1 cellular context compared by ENCODE assay signal in the genomic region with DNA sequence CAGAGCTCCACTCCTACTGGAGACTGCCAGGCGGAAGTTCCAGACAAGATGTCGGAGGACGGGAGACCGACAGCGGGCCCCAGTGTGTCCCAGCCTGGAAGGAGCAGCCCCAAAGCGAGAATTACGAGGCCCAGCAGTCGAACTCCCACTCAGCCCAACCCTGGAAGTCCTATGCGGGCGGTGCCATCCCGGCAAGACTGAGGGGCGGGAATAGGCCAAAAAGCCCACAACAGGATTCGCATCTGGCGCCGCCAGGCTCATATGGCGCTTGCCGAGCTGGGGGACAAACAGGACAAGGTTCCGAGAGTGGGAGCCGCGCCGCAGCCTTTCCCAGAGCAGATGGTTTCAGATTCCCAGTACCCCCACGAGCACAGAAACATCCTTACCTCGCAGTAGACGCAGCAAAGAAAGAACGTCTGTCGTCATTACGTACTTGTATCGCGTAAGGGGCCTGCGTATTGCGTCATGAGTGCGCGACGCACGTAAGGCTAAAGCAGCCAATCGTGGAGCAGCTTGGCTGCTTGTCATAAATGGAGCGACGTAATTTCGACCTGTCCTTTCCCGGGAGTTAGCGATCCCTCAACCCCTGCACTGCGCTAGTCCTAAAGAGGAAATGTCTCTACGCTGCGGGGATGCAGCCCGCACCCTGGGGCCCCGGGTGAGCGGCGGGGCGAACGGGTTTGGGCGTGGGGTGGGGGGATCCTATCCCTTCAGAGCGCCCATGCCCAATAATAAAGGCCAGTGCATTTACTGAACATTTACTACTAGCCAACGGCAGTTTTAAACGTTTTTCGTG.
TF ChIP-seq lines count a peak whose summit lies in the region.

A gene (plus strand): TSS at position 552 of the 796 bp plus-strand sequence. CDS start 62 bp downstream, at position 614.
A gene (minus strand): TSS at position 418 of the 796 bp plus-strand sequence. CDS start 483 bp downstream, outside the sequence.

TF ChIP-seq in GM12878, 131 proteins besides CTCF, POLR2A, EP300 and RAD21 (continued from another document and continues in another):
- TF ChIP-seq, protein P1, sequence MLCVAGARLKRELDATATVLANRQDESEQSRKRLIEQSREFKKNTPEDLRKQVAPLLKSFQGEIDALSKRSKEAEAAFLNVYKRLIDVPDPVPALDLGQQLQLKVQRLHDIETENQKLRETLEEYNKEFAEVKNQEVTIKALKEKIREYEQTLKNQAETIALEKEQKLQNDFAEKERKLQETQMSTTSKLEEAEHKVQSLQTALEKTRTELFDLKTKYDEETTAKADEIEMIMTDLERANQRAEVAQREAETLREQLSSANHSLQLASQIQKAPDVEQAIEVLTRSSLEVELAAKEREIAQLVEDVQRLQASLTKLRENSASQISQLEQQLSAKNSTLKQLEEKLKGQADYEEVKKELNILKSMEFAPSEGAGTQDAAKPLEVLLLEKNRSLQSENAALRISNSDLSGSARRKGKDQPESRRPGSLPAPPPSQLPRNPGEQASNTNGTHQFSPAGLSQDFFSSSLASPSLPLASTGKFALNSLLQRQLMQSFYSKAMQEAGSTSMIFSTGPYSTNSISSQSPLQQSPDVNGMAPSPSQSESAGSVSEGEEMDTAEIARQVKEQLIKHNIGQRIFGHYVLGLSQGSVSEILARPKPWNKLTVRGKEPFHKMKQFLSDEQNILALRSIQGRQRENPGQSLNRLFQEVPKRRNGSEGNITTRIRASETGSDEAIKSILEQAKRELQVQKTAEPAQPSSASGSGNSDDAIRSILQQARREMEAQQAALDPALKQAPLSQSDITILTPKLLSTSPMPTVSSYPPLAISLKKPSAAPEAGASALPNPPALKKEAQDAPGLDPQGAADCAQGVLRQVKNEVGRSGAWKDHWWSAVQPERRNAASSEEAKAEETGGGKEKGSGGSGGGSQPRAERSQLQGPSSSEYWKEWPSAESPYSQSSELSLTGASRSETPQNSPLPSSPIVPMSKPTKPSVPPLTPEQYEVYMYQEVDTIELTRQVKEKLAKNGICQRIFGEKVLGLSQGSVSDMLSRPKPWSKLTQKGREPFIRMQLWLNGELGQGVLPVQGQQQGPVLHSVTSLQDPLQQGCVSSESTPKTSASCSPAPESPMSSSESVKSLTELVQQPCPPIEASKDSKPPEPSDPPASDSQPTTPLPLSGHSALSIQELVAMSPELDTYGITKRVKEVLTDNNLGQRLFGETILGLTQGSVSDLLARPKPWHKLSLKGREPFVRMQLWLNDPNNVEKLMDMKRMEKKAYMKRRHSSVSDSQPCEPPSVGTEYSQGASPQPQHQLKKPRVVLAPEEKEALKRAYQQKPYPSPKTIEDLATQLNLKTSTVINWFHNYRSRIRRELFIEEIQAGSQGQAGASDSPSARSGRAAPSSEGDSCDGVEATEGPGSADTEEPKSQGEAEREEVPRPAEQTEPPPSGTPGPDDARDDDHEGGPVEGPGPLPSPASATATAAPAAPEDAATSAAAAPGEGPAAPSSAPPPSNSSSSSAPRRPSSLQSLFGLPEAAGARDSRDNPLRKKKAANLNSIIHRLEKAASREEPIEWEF (IDR thresholded peaks at IDR 0.05; ENCODE audit: insufficient replicate concordance, low read depth, low read length), result no peak
- TF ChIP-seq NBN (IDR thresholded peaks at IDR 0.05) (peak; percentile 99), RCOR1 (conservative IDR thresholded peaks at IDR 0.05; ENCODE audit: low read depth, low read length) (no peak), SREBF1 (IDR thresholded peaks at IDR 0.05; ENCODE audit: low read length) (no peak), BMI1 (IDR thresholded peaks at IDR 0.05; ENCODE audit: borderline replicate concordance) (no peak), SPI1 (IDR thresholded peaks at IDR 0.05; ENCODE audit: borderline replicate concordance, insufficient read depth, low read depth, low read length) (no peak), PAX8 (IDR thresholded peaks at IDR 0.05) (no peak), ZNF217 (IDR thresholded peaks at IDR 0.05) (no peak), NR2C1 (IDR thresholded peaks at IDR 0.05) (no peak), TCF7 (IDR thresholded peaks at IDR 0.05; ENCODE audit: borderline replicate concordance) (no peak), IRF4 (IDR thresholded peaks at IDR 0.05; ENCODE audit: low read depth, low read length) (peak; percentile 63; the same call in 1 of the 2 replicates), NFIC (IDR thresholded peaks at IDR 0.05; ENCODE audit: low read depth, low read length) (peak; percentile 56; the same call in 1 of the 2 replicates), NFXL1 (IDR thresholded peaks at IDR 0.05; ENCODE audit: borderline replicate concordance) (no peak), TARDBP (IDR thresholded peaks at IDR 0.05; ENCODE audit: borderline replicate concordance) (no peak), TBL1XR1 (IDR thresholded peaks at IDR 0.05; ENCODE audit: low read depth, low read length) (no peak), TAF1 (IDR thresholded peaks at IDR 0.05; ENCODE audit: borderline replicate concordance, low read depth, low read length) (peak; percentile 99), YBX1 (IDR thresholded peaks at IDR 0.05) (no peak), ATF7 (IDR thresholded peaks at IDR 0.05; ENCODE audit: low read depth) (peak; percentile 98), MXI1 (IDR thresholded peaks at IDR 0.05; ENCODE audit: low read depth, low read length) (peak; percentile 92), JUNB (IDR thresholded peaks at IDR 0.05) (no peak), IKZF1 (conservative IDR thresholded peaks at IDR 0.05) (peak; percentile 77), GATAD2B (conservative IDR thresholded peaks at IDR 0.05; ENCODE audit: low read depth) (peak; percentile 50; the same call in 1 of the 2 replicates), NR2C2 (IDR thresholded peaks at IDR 0.05; ENCODE audit: borderline replicate concordance, control insufficient read depth, insufficient read length, low read depth) (no peak), STAT3 (IDR thresholded peaks at IDR 0.05; ENCODE audit: low read depth, low read length) (peak; percentile 69; the same call in 1 of the 2 replicates), MYB (IDR thresholded peaks at IDR 0.05; ENCODE audit: borderline replicate concordance, low read depth, low read length) (no peak), IKZF2 (IDR thresholded peaks at IDR 0.05) (peak; percentile 54 to 57; a peak in 2 of 4 replicates), SP1 (IDR thresholded peaks at IDR 0.05; ENCODE audit: low read depth, low read length) (peak; percentile 91), MTA2 (IDR thresholded peaks at IDR 0.05; ENCODE audit: low read depth) (no peak), GABPA (IDR thresholded peaks at IDR 0.05; ENCODE audit: low read depth) (no peak), NFYA (IDR thresholded peaks at IDR 0.05; ENCODE audit: borderline replicate concordance, low read depth, low read length) (no peak; the same call in 1 of the 2 replicates)
- TF ChIP-seq, protein P2, sequence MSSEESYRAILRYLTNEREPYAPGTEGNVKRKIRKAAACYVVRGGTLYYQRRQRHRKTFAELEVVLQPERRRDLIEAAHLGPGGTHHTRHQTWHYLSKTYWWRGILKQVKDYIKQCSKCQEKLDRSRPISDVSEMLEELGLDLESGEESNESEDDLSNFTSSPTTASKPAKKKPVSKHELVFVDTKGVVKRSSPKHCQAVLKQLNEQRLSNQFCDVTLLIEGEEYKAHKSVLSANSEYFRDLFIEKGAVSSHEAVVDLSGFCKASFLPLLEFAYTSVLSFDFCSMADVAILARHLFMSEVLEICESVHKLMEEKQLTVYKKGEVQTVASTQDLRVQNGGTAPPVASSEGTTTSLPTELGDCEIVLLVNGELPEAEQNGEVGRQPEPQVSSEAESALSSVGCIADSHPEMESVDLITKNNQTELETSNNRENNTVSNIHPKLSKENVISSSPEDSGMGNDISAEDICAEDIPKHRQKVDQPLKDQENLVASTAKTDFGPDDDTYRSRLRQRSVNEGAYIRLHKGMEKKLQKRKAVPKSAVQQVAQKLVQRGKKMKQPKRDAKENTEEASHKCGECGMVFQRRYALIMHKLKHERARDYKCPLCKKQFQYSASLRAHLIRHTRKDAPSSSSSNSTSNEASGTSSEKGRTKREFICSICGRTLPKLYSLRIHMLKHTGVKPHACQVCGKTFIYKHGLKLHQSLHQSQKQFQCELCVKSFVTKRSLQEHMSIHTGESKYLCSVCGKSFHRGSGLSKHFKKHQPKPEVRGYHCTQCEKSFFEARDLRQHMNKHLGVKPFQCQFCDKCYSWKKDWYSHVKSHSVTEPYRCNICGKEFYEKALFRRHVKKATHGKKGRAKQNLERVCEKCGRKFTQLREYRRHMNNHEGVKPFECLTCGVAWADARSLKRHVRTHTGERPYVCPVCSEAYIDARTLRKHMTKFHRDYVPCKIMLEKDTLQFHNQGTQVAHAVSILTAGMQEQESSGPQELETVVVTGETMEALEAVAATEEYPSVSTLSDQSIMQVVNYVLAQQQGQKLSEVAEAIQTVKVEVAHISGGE (CRISPR knock-in tag; IDR thresholded peaks at IDR 0.05), result no peak
- TF ChIP-seq, protein P3, sequence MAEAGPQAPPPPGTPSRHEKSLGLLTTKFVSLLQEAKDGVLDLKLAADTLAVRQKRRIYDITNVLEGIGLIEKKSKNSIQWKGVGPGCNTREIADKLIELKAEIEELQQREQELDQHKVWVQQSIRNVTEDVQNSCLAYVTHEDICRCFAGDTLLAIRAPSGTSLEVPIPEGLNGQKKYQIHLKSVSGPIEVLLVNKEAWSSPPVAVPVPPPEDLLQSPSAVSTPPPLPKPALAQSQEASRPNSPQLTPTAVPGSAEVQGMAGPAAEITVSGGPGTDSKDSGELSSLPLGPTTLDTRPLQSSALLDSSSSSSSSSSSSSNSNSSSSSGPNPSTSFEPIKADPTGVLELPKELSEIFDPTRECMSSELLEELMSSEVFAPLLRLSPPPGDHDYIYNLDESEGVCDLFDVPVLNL (IDR thresholded peaks at IDR 0.05; ENCODE audit: low read depth, low read length), result peak; percentile 47; the same call in 1 of the 2 replicates
- TF ChIP-seq, protein P4, sequence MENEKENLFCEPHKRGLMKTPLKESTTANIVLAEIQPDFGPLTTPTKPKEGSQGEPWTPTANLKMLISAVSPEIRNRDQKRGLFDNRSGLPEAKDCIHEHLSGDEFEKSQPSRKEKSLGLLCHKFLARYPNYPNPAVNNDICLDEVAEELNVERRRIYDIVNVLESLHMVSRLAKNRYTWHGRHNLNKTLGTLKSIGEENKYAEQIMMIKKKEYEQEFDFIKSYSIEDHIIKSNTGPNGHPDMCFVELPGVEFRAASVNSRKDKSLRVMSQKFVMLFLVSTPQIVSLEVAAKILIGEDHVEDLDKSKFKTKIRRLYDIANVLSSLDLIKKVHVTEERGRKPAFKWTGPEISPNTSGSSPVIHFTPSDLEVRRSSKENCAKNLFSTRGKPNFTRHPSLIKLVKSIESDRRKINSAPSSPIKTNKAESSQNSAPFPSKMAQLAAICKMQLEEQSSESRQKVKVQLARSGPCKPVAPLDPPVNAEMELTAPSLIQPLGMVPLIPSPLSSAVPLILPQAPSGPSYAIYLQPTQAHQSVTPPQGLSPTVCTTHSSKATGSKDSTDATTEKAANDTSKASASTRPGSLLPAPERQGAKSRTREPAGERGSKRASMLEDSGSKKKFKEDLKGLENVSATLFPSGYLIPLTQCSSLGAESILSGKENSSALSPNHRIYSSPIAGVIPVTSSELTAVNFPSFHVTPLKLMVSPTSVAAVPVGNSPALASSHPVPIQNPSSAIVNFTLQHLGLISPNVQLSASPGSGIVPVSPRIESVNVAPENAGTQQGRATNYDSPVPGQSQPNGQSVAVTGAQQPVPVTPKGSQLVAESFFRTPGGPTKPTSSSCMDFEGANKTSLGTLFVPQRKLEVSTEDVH (IDR thresholded peaks at IDR 0.05; ENCODE audit: low read depth, partially characterized antibody), result peak; percentile 95
- TF ChIP-seq, protein P5, sequence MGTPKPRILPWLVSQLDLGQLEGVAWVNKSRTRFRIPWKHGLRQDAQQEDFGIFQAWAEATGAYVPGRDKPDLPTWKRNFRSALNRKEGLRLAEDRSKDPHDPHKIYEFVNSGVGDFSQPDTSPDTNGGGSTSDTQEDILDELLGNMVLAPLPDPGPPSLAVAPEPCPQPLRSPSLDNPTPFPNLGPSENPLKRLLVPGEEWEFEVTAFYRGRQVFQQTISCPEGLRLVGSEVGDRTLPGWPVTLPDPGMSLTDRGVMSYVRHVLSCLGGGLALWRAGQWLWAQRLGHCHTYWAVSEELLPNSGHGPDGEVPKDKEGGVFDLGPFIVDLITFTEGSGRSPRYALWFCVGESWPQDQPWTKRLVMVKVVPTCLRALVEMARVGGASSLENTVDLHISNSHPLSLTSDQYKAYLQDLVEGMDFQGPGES (IDR thresholded peaks at IDR 0.05), result no peak
- TF ChIP-seq, protein P6, sequence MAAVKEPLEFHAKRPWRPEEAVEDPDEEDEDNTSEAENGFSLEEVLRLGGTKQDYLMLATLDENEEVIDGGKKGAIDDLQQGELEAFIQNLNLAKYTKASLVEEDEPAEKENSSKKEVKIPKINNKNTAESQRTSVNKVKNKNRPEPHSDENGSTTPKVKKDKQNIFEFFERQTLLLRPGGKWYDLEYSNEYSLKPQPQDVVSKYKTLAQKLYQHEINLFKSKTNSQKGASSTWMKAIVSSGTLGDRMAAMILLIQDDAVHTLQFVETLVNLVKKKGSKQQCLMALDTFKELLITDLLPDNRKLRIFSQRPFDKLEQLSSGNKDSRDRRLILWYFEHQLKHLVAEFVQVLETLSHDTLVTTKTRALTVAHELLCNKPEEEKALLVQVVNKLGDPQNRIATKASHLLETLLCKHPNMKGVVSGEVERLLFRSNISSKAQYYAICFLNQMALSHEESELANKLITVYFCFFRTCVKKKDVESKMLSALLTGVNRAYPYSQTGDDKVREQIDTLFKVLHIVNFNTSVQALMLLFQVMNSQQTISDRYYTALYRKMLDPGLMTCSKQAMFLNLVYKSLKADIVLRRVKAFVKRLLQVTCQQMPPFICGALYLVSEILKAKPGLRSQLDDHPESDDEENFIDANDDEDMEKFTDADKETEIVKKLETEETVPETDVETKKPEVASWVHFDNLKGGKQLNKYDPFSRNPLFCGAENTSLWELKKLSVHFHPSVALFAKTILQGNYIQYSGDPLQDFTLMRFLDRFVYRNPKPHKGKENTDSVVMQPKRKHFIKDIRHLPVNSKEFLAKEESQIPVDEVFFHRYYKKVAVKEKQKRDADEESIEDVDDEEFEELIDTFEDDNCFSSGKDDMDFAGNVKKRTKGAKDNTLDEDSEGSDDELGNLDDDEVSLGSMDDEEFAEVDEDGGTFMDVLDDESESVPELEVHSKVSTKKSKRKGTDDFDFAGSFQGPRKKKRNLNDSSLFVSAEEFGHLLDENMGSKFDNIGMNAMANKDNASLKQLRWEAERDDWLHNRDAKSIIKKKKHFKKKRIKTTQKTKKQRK (IDR thresholded peaks at IDR 0.05; ENCODE audit: low read depth, low read length), result no peak
- TF ChIP-seq, protein P7, sequence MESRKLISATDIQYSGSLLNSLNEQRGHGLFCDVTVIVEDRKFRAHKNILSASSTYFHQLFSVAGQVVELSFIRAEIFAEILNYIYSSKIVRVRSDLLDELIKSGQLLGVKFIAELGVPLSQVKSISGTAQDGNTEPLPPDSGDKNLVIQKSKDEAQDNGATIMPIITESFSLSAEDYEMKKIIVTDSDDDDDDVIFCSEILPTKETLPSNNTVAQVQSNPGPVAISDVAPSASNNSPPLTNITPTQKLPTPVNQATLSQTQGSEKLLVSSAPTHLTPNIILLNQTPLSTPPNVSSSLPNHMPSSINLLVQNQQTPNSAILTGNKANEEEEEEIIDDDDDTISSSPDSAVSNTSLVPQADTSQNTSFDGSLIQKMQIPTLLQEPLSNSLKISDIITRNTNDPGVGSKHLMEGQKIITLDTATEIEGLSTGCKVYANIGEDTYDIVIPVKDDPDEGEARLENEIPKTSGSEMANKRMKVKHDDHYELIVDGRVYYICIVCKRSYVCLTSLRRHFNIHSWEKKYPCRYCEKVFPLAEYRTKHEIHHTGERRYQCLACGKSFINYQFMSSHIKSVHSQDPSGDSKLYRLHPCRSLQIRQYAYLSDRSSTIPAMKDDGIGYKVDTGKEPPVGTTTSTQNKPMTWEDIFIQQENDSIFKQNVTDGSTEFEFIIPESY (IDR thresholded peaks at IDR 0.05), result no peak
